Comparison of ENCODE assay signal across 23 cellular contexts in genomic region chrX:71599965-71600364, GRCh38. TPM values are rescaled to one million over a fixed set of nuclear protein-coding genes. Genes with fewer than 3 reads are reported as not detected.
DNase-seq lines count a peak whose midpoint lies in the region; ATAC-seq and TF ChIP-seq lines count a peak whose summit lies in the region.
"Had no signal": no experiment of that assay in that cellular context is flagged by ENCODE, and none has a peak within 500 bp of the region (broad histone marks: within the 10 kb centered on the region; RNA-seq: fewer than 3 reads in every experiment).

No MANE protein-coding gene starts in this region.

- H3K27ac Mint-ChIP-seq in activated CD4-positive, alpha-beta T cell treated with anti-CD3 and anti-CD28 coated beads for 36 hours = no peak overlapping the region
- H3K27ac Mint-ChIP-seq in T-cell = peak overlapping the region; percentile 29 to 36
- H3K27ac Mint-ChIP-seq in naive thymus-derived CD8-positive, alpha-beta T cell = peak overlapping the region in 9 of 10 donors; percentile 63 to 84 (median 80)

- ATAC-seq in activated CD4-positive, alpha-beta T cell treated with anti-CD3 and anti-CD28 coated beads for 36 hours = peak; percentile 60
- ATAC-seq in Right ventricle myocardium superior (ENCODE audit: poor library complexity) (peak; percentile 78), T-cell (replicated peaks in 1 of 4) (peak in 3 of 4 experiments; percentile 33 to 70 (median 50)), HG02973 (IDR thresholded peaks at IDR 0.05; ENCODE audit: unreplicated experiment) (no peak)
- peak; percentile 85 to 99 for ATAC-seq in naive thymus-derived CD8-positive, alpha-beta T cell
- ATAC-seq: Panc1 had no signal

- peaks cover 3% of the 10 kb centered on the region for H3K9me3 Mint-ChIP-seq in activated CD4-positive, alpha-beta T cell treated with anti-CD3 and anti-CD28 coated beads for 36 hours (ENCODE audit: low read depth)
- H3K9me3 Mint-ChIP-seq in T-cell = no peaks in the 10 kb centered on the region
- H3K9me3 Mint-ChIP-seq in naive thymus-derived CD8-positive, alpha-beta T cell = peaks cover 0 to 3% (median 0%) of the 10 kb centered on the region in 9 donors

- 35% methylated on average over 2 of the region's 2 CpGs for WGBS in SK-N-SH (ENCODE audit: low lambda C conversion rate)

- intact Hi-C loops in activated CD4-positive, alpha-beta T cell treated with anti-CD3 and anti-CD28 coated beads for 36 hours (cut with DNase I, micrococcal nuclease) = no loop called here
- intact Hi-C loops in Right ventricle myocardium superior (cut with DNase I) (no loop called here), left ventricle myocardium inferior (cut with micrococcal nuclease) (no loop called here)

- H3K4me2 ChIP-seq in SK-N-SH = no peak overlapping the region

- H2AFZ ChIP-seq in SK-N-SH (ENCODE audit: low read depth) = no peak overlapping the region

- no peaks in the 10 kb centered on the region for H3K27me3 Mint-ChIP-seq in activated CD4-positive, alpha-beta T cell treated with anti-CD3 and anti-CD28 coated beads for 36 hours
- peaks cover 0 to 4% of the 10 kb centered on the region in 2 donors for H3K27me3 Mint-ChIP-seq in T-cell
- H3K27me3 Mint-ChIP-seq in naive thymus-derived CD8-positive, alpha-beta T cell = no peaks in the 10 kb centered on the region

- H3F3A ChIP-seq in SK-N-SH (replicated peaks; ENCODE audit: insufficient read depth) = no peaks in the 10 kb centered on the region

- H3K27me3 ChIP-seq in left ventricle myocardium inferior (ENCODE audit: low read depth) (no peaks in the 10 kb centered on the region), SK-N-SH (ENCODE audit: insufficient read depth) (no peaks in the 10 kb centered on the region; the same call in 1 of the 2 replicates)
- H3K27me3 ChIP-seq: BE2C had no signal

- no peak for TF ChIP-seq EP300 in SK-N-SH (IDR thresholded peaks at IDR 0.05; ENCODE audit: borderline replicate concordance in 1 of 2, low read depth in 1 of 2, low read length in 1 of 2)

- no peak overlapping the region for H3K4me3 ChIP-seq in left ventricle myocardium inferior
- no peak overlapping the region for H3K4me3 ChIP-seq in SK-N-SH (ENCODE audit: low read depth in 2 of 2, low read length in 1 of 2)

- no peaks in the 10 kb centered on the region for H3K79me2 ChIP-seq in SK-N-SH (ENCODE audit: insufficient read depth)

- POLR2A ChIA-PET in activated CD4-positive, alpha-beta T cell treated with anti-CD3 and anti-CD28 coated beads for 36 hours (lab: Charles Lee) = no interaction called here
- POLR2A ChIA-PET in T-cell (lab: Charles Lee) (no interaction called here), SK-N-SH (lab: Yijun Ruan, JAX) (no interaction called here)
- POLR2A ChIA-PET in naive thymus-derived CD8-positive, alpha-beta T cell (lab: Charles Lee) = interaction anchor here (1.2 kb wide), 1 partner anchor 67 kb away, joined by 5 read pairs; the partner anchor contains the start of gene OGT

- H3K9ac ChIP-seq in SK-N-SH = no peak overlapping the region

- H3K9me2 ChIP-seq in SK-N-SH = no peaks in the 10 kb centered on the region

- TF ChIP-seq RAD21 in SK-N-SH (IDR thresholded peaks at IDR 0.05; ENCODE audit: low read length) = no peak

- DNase-seq in activated CD4-positive, alpha-beta T cell treated with anti-CD3 and anti-CD28 coated beads for 36 hours = no peak
- no peak for DNase-seq in activated CD4-positive, alpha-beta T cell treated with anti-CD3 and anti-CD28 coated beads, Interleukin-2, amount 50 U/mL, for 1 hour
- no peak for DNase-seq in Right ventricle myocardium superior
- DNase-seq in left ventricle myocardium inferior = no peak
- peak in 1 of 34 experiments; percentile 41 for DNase-seq in T-cell
- DNase-seq in naive thymus-derived CD8-positive, alpha-beta T cell = peak in 2 of 10 donors; percentile 42 to 52
- no peak for DNase-seq in SK-N-SH
- DNase-seq: 8988T, ACHN, BE2C, NCI-H1092, NCI-H1417 treated with DMSO at 0.1 percent for 48 hours, NCI-H1694 treated with DMSO at 0.1 percent for 48 hours, NCI-H2081, NCI-H2171, NCI-H226, NCI-H510A, NCI-H69, SHP77 treated with DMSO at 0.1 percent for 48 hours had no signal

- H3K4me1 Mint-ChIP-seq in activated CD4-positive, alpha-beta T cell treated with anti-CD3 and anti-CD28 coated beads for 36 hours = peaks cover 24% of the 10 kb centered on the region
- peaks cover 3 to 16% (median 9%) of the 10 kb centered on the region in 3 donors for H3K4me1 Mint-ChIP-seq in T-cell
- H3K4me1 Mint-ChIP-seq in naive thymus-derived CD8-positive, alpha-beta T cell = peaks cover 5 to 31% (median 12%) of the 10 kb centered on the region in 4 donors
- H3K4me1 Mint-ChIP-seq: CD14-positive monocyte had no signal

- H3K36me3 ChIP-seq in left ventricle myocardium inferior (peaks cover 48% of the 10 kb centered on the region), SK-N-SH (replicated peaks in 1 of 2; ENCODE audit: control insufficient read depth in 1 of 2, insufficient read depth in 2 of 2, low read length in 1 of 2) (peaks cover 13 to 19% of the 10 kb centered on the region in 2 experiments)
- H3K36me3 ChIP-seq: BE2C had no signal

- H3K4me3 Mint-ChIP-seq in activated CD4-positive, alpha-beta T cell treated with anti-CD3 and anti-CD28 coated beads for 36 hours = no peak overlapping the region
- no peak overlapping the region for H3K4me3 Mint-ChIP-seq in T-cell
- peak overlapping the region in 2 of 10 donors; percentile 27 to 39 for H3K4me3 Mint-ChIP-seq in naive thymus-derived CD8-positive, alpha-beta T cell
- H3K4me3 Mint-ChIP-seq: CD14-positive monocyte had no signal

- H4K20me1 ChIP-seq in SK-N-SH (ENCODE audit: insufficient read depth) = no peaks in the 10 kb centered on the region

- H3K4me1 ChIP-seq in left ventricle myocardium inferior = no peaks in the 10 kb centered on the region
- H3K4me1 ChIP-seq in SK-N-SH (ENCODE audit: control insufficient read depth in 1 of 2, insufficient read depth in 2 of 2, low read depth in 1 of 2, low read length in 1 of 2) = no peaks in the 10 kb centered on the region
- H3K4me1 ChIP-seq: BE2C had no signal

- H3K36me3 Mint-ChIP-seq in activated CD4-positive, alpha-beta T cell treated with anti-CD3 and anti-CD28 coated beads for 36 hours (ENCODE audit: low read depth) = peaks cover 66% of the 10 kb centered on the region
- peaks cover 40% of the 10 kb centered on the region for H3K36me3 Mint-ChIP-seq in T-cell
- peaks cover 12 to 76% (median 17%) of the 10 kb centered on the region in 3 donors for H3K36me3 Mint-ChIP-seq in naive thymus-derived CD8-positive, alpha-beta T cell

- H3K27ac ChIP-seq in left ventricle myocardium inferior (replicated peaks) = no peak overlapping the region
- no peak overlapping the region for H3K27ac ChIP-seq in SK-N-SH (ENCODE audit: low read depth in 2 of 2, low read length in 1 of 2)
- H3K27ac ChIP-seq: RWPE1 had no signal

- TF ChIP-seq CTCF in left ventricle myocardium inferior (IDR thresholded peaks at IDR 0.05; ENCODE audit: borderline replicate concordance) (no peak), SK-N-SH (IDR thresholded peaks at IDR 0.05) (no peak)

- H3K9me3 ChIP-seq in left ventricle myocardium inferior (replicated peaks) (no peaks in the 10 kb centered on the region), SK-N-SH (no peaks in the 10 kb centered on the region; the same call in 1 of the 2 replicates)
- H3K9me3 ChIP-seq: BE2C had no signal

- CTCF ChIA-PET in activated CD4-positive, alpha-beta T cell treated with anti-CD3 and anti-CD28 coated beads for 36 hours (lab: Charles Lee) = no interaction called here
- CTCF ChIA-PET in T-cell (lab: Charles Lee) (interaction anchor here (0.6 kb wide), 2 partner anchors 52 to 102 kb away, joined by 3 to 4 read pairs; no protein-coding TSS in a partner anchor), SK-N-SH (lab: Yijun Ruan, JAX) (no interaction called here)

TF ChIP-seq in SK-N-SH, 30 proteins besides CTCF, POLR2A, EP300 and RAD21 (continues in another document):
- TF ChIP-seq MEF2A (IDR thresholded peaks at IDR 0.05; ENCODE audit: borderline replicate concordance, low read depth) = no peak
- TF ChIP-seq MAX (IDR thresholded peaks at IDR 0.05; ENCODE audit: low read depth) = no peak
- no peak for TF ChIP-seq PBX3 (IDR thresholded peaks at IDR 0.05)
- no peak for TF ChIP-seq EZH2phosphoT487 (IDR thresholded peaks at IDR 0.05; ENCODE audit: borderline replicate concordance, low read depth)
- TF ChIP-seq RCOR1 (IDR thresholded peaks at IDR 0.05; ENCODE audit: low read length) = no peak
- TF ChIP-seq SMC3 (IDR thresholded peaks at IDR 0.05; ENCODE audit: low read depth, low read length) = no peak
- no peak for TF ChIP-seq TEAD4 (IDR thresholded peaks at IDR 0.05; ENCODE audit: borderline replicate concordance, insufficient read depth)
- no peak for TF ChIP-seq YY1 (IDR thresholded peaks at IDR 0.05; ENCODE audit: low read depth)

RNA-seq across cellular contexts. Expression of gene CXCR3, which starts 18.3 kb away (rescaled TPM):
- total RNA-seq in activated CD4-positive, alpha-beta T cell treated with anti-CD3 and anti-CD28 coated beads for 36 hours = 10 to 100 TPM; 17.5 to 20.1 TPM
- total RNA-seq in Right ventricle myocardium superior (0.22 TPM), left ventricle myocardium inferior (not detected), T-cell (10 to 100 TPM; 12.5 to 41.5 (median 17.6) TPM)
- 10 to 100 TPM; 10.4 to 10.5 TPM for total RNA-seq in naive thymus-derived CD8-positive, alpha-beta T cell
- polyA plus RNA-seq in naive thymus-derived CD8-positive, alpha-beta T cell = 10 to 100 TPM; 23.5 to 34.7 (median 33.6) TPM
- not detected in 2 replicates for polyA plus RNA-seq in SK-N-SH (2012; rRNA removed)
- polyA plus RNA-seq in SK-N-SH (2012; cell fraction: cytosol; rRNA removed) = not detected in 2 replicates
- polyA plus RNA-seq in SK-N-SH (2012; cell fraction: nucleus; rRNA removed) = not detected in 2 replicates

RNA-seq across cellular contexts. Expression of gene GCNA, which starts 21.7 kb away (rescaled TPM):
- total RNA-seq in activated CD4-positive, alpha-beta T cell treated with anti-CD3 and anti-CD28 coated beads for 36 hours = 1 to 10 TPM; 3.1 to 3.5 TPM
- total RNA-seq in Right ventricle myocardium superior = 2.2 TPM
- total RNA-seq in left ventricle myocardium inferior = 1.4 TPM
- total RNA-seq in T-cell = 1 to 10 TPM; 5.2 to 8.6 (median 5.6) TPM
- total RNA-seq in naive thymus-derived CD8-positive, alpha-beta T cell = 10 to 100 TPM; 11.6 to 12.1 TPM
- 1 to 10 TPM in 1 of 3 donors, under 1 TPM in 2; 0.34 to 1.3 (median 0.77) TPM for polyA plus RNA-seq in naive thymus-derived CD8-positive, alpha-beta T cell
- polyA plus RNA-seq in SK-N-SH (2012; rRNA removed) = 1.8 and 2.5 TPM in 2 replicates
- 0.84 and 0.88 TPM in 2 replicates for polyA plus RNA-seq in SK-N-SH (2012; cell fraction: cytosol; rRNA removed)
- 5.9 and 10.2 TPM in 2 replicates for polyA plus RNA-seq in SK-N-SH (2012; cell fraction: nucleus; rRNA removed)

Comparison
In these comparisons a context has a peak if more than half of its experiments do, and no peak if none do; other contexts are left out.
1. CTCF ChIA-PET loops: an anchor here in T-cell (0.6 kb wide); none called in activated CD4-positive, alpha-beta T cell treated with anti-CD3 and anti-CD28 coated beads for 36 hours and SK-N-SH.